In the genomic region with DNA sequence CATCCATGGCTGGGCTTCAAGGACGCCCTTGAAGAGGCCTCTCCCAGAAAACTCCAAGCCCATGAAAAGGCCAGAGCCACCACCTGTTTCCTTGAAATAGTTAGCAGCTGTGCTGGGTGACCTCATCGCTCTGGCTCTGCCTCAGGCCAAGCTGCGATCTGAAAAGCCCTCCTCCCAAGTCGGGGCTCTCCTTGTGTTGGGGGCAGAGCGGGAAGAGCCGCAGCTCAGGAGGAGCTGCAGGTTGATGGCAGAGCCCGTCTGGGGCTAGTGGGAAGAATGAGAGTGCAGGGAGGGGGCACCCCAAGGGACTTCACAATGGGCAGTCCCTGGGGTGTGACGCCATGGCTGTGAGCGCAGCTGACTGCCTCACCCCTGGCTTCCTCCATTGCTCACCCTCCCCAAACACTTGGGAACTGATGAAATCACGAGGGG, we compare ENCODE assay signal across 11 cellular contexts. TPM values are rescaled to one million over a fixed set of nuclear protein-coding genes. Genes with fewer than 3 reads are reported as not detected.
DNase-seq lines count a peak whose midpoint lies in the region; ATAC-seq, FAIRE-seq and TF ChIP-seq lines count a peak whose summit lies in the region.
"Had no signal": no experiment of that assay in that cellular context is flagged by ENCODE, and none has a peak within 500 bp of the region (broad histone marks: within the 10 kb centered on the region; RNA-seq: fewer than 3 reads in every experiment).

No MANE protein-coding gene starts in this region.

- no TSS peak for BruUV-seq in GM12878 (replicated peaks; lab: Mats Ljungman, UMichigan)

- no peaks in the 10 kb centered on the region for H3K79me2 ChIP-seq in GM12878 (ENCODE audit: control insufficient read depth, insufficient read depth, low read length)

- RAD21 ChIA-PET in GM12878 (lab: Charles Lee; ENCODE audit: unreplicated experiment): interaction anchor here (1.0 to 8.5 kb wide), 2 partner anchors 14 to 181 kb away, joined by 3 to 79 read pairs; no protein-coding TSS in a partner anchor

- FAIRE-seq in GM12878 (lab: Jason Lieb, UNC): no peak

- TF ChIP-seq CTCF in GM12878 (IDR thresholded peaks at IDR 0.05 in 2 of 3, conservative IDR thresholded peaks at IDR 0.05 in 1 of 3; ENCODE audit: control insufficient read depth in 2 of 3, extremely low read depth in 1 of 3, insufficient read depth in 1 of 3, low read depth in 3 of 3, low read length in 3 of 3): no peak

- no peak overlapping the region for H3K4me3 ChIP-seq in GM12878

- in situ Hi-C loops in GM12878 (cut with MboI): loop anchor here (5.0 kb wide), 1 partner anchor 178 kb away; no protein-coding TSS in a partner anchor

- H3K9me3 ChIP-seq in GM12878 (replicated peaks; ENCODE audit: control insufficient read depth, insufficient read depth, low read length): no peaks in the 10 kb centered on the region

- no peak overlapping the region for H3K27ac ChIP-seq in GM12878 (ENCODE audit: control insufficient read depth, insufficient read depth)

- H3K36me3 ChIP-seq in GM12878 (ENCODE audit: control insufficient read depth in 2 of 2, insufficient read depth in 2 of 2, low read length in 1 of 2): no peaks in the 10 kb centered on the region

- H3K9ac ChIP-seq in GM12878 (ENCODE audit: control insufficient read depth, insufficient read depth, low read length): no peak overlapping the region

- peaks cover 3% of the 10 kb centered on the region; the same call in 1 of the 2 replicates for H3K4me1 ChIP-seq in GM12878 (ENCODE audit: control insufficient read depth, insufficient read depth, low read length)

- no peak for TF ChIP-seq EP300 in GM12878 (IDR thresholded peaks at IDR 0.05; ENCODE audit: borderline replicate concordance in 1 of 2, control insufficient read depth in 1 of 2, low read depth in 2 of 2, low read length in 2 of 2)

- SMC1A ChIA-PET in GM12878 (lab: Charles Lee; ENCODE audit: uncharacterized antibody, unreplicated experiment): interaction anchor here (1.3 to 9.4 kb wide), 2 partner anchors 15 to 181 kb away, joined by 5 to 110 read pairs; no protein-coding TSS in a partner anchor

- no peak overlapping the region for H3K4me2 ChIP-seq in GM12878 (ENCODE audit: control insufficient read depth, insufficient read depth)

- no peak for ATAC-seq in GM12878
- no peak for ATAC-seq in stimulated activated naive CD8-positive, alpha-beta T cell treated with anti-CD3 and anti-CD28 coated beads, Interleukin-15, Interleukin-2, amounts not matched to agents 100 U/mL and 50 U/mL, for 24 hours

- TF ChIP-seq POLR2A in GM12878 (IDR thresholded peaks at IDR 0.05; ENCODE audit: low read depth, low read length): no peak

- POLR2A ChIA-PET in GM12878 (lab: Charles Lee): no interaction called here

- TF ChIP-seq RAD21 in GM12878 (IDR thresholded peaks at IDR 0.05; ENCODE audit: insufficient read depth, low read depth, low read length): no peak

- DNase-seq in COLO668 (lab: John Stamatoyannopoulos, UW; ENCODE audit: unreplicated experiment) (peak; percentile 72), NCI-H187 treated with DMSO at 0.1 percent for 48 hours (lab: John Stamatoyannopoulos, UW) (peak; percentile 82), GM12878 (ENCODE audit: low read depth, low spot score) (no peak), myocyte (ENCODE audit: low read depth) (peak; percentile 98), germinal center (ENCODE audit: low spot score) (no peak), AG08396 (ENCODE audit: low spot score) (no peak)
- DNase-seq in stimulated activated naive CD8-positive, alpha-beta T cell treated with anti-CD3 and anti-CD28 coated beads, Interleukin-15, Interleukin-2, amounts not matched to agents 100 U/mL and 50 U/mL, for 24 hours: no peak
- no peak for DNase-seq in activated CD4-positive, CD25-positive, alpha-beta regulatory T cell (lab: John Stamatoyannopoulos, UW)
- DNase-seq: dorsolateral prefrontal cortex, IMR-90 had no signal

- intact Hi-C loops in GM12878 (cut with micrococcal nuclease; ENCODE audit: unreplicated experiment): no loop called here

- no peaks in the 10 kb centered on the region; a peak in 3 of 4 replicates for H3K27me3 ChIP-seq in GM12878 (replicated peaks in 1 of 2; ENCODE audit: control insufficient read depth in 2 of 2, insufficient read depth in 2 of 2, low read length in 1 of 2)

- CTCF ChIA-PET in GM12878 (lab: Yijun Ruan, JAX): interaction anchor here (1.1 to 10.2 kb wide), 3 partner anchors 14 to 239 kb away, joined by 3 to 195 read pairs (median 7); no protein-coding TSS in a partner anchor

- H2AFZ ChIP-seq in GM12878 (ENCODE audit: control insufficient read depth, low read depth, low read length): no peak overlapping the region

- H4K20me1 ChIP-seq in GM12878 (ENCODE audit: control insufficient read depth, insufficient read depth): no peaks in the 10 kb centered on the region

- WGBS in GM12878 (ENCODE audit: insufficient coverage, insufficient replicate concordance, low lambda C conversion rate, missing lambda C conversion rate): 22% methylated on average over 10 of the region's 10 CpGs

TF ChIP-seq in GM12878, 131 proteins besides CTCF, POLR2A, EP300 and RAD21:
- no peak for TF ChIP-seq MEF2A (IDR thresholded peaks at IDR 0.05; ENCODE audit: insufficient read depth, low read depth, low read length)
- TF ChIP-seq RCOR1 (conservative IDR thresholded peaks at IDR 0.05; ENCODE audit: low read depth, low read length): no peak
- peak; percentile 78 for TF ChIP-seq MEF2B (IDR thresholded peaks at IDR 0.05; ENCODE audit: partially characterized antibody, poor library complexity, severe bottlenecking)

RNA-seq across cellular contexts. Expression of gene STON2, which starts 50.0 kb away (rescaled TPM):
- not detected in 2 replicates for total RNA-seq in GM12878 (2013; cell fraction: nucleolus; rRNA removed)
- not detected in 2 replicates for total RNA-seq in GM12878 (2014; rRNA removed)
- total RNA-seq in GM12878 (2014; rRNA removed; fragmentation: Illumina TruSeq; extraction: Trizol): not detected in 2 replicates
- total RNA-seq in GM12878 (2021): 0.13 and 0.29 TPM in 2 replicates
- polyA plus RNA-seq in GM12878 (2011; ENCODE audit: low read depth): 0.10 TPM
- not detected in 2 replicates for polyA plus RNA-seq in GM12878 (2011; rRNA removed)
- not detected in 2 replicates for polyA plus RNA-seq in GM12878 (2011; cell fraction: cytosol; rRNA removed)
- not detected in 2 replicates for polyA plus RNA-seq in GM12878 (2011; cell fraction: nucleus; rRNA removed)
- not detected in 2 replicates for polyA plus RNA-seq in GM12878 (2012)
- 0.03 TPM in 1 of 2 replicates, not detected in the other for polyA plus RNA-seq in GM12878 (2014; fragmentation: Illumina TruSeq; extraction: Trizol)
- polyA plus RNA-seq in GM12878 (2014; fragmentation: Nextera tagmentation; extraction: Ambion mirVana): under 1 TPM in 1 of 2 experiments, not detected in 1; 0.03 TPM
- not detected in 2 replicates for polyA plus RNA-seq in GM12878 (2014; rRNA removed)
- not detected for polyA plus RNA-seq in GM12878 (2016; fragmentation: Nextera tagmentation; extraction: Ambion mirVana)
- polyA minus RNA-seq in GM12878 (2011; rRNA and poly(A)+ RNA removed): not detected in 2 replicates
- polyA minus RNA-seq in GM12878 (2011; cell fraction: cytosol; rRNA and poly(A)+ RNA removed): 1.2 TPM in 1 of 2 replicates, not detected in the other
- polyA minus RNA-seq in GM12878 (2011; cell fraction: nucleus; rRNA and poly(A)+ RNA removed): not detected in 2 replicates
- 67.4 and 78.1 TPM in 2 replicates for total RNA-seq in myocyte
- polyA plus RNA-seq in myocyte (2012): 3.5 TPM
- total RNA-seq: activated T-helper 2 cell treated with anti-CD3 and anti-CD28 coated beads, Interferon-gamma antibody, Interleukin-2, Interleukin-4, amounts not matched to agents 10 μg/mL and 5 μg/mL and 100 μg/mL, durations not matched to agents 14 hours and 24 hours and 36 hours; IMR-90 had no signal
- polyA plus RNA-seq: IMR-90 had no signal

Comparison
In these comparisons a context has a peak if more than half of its experiments do, and no peak if none do; other contexts are left out.
1. DNase-seq: peak in COLO668 (single experiment), NCI-H187 treated with DMSO at 0.1 percent for 48 hours (single experiment) and myocyte (single experiment); none in GM12878 (single experiment), stimulated activated naive CD8-positive, alpha-beta T cell treated with anti-CD3 and anti-CD28 coated beads, Interleukin-15, Interleukin-2, amounts not matched to agents 100 U/mL and 50 U/mL, for 24 hours (single experiment), activated CD4-positive, CD25-positive, alpha-beta regulatory T cell (0 of 4), germinal center (single experiment) and AG08396 (single experiment).
2. RNA of gene STON2, which starts 50.0 kb away (total RNA-seq): 67.4 to 78.1 TPM in myocyte; 0.13 to 0.29 TPM in GM12878; every median in the first group is over 10 times any median in the second.